In genomic region chr19:6402834-6403608, GRCh38 we compare ENCODE assay signal across 1 cellular context.
TF ChIP-seq lines count a peak whose summit lies in the region.

No MANE protein-coding gene starts in this region.

TF ChIP-seq in IMR-90, 13 proteins besides CTCF, POLR2A, EP300 and RAD21:
- TF ChIP-seq MAFK (IDR thresholded peaks at IDR 0.05; ENCODE audit: low read depth, low read length): no peak
- TF ChIP-seq RFX5 (IDR thresholded peaks at IDR 0.05; ENCODE audit: low read depth, low read length): peak; percentile 84
- TF ChIP-seq MXI1 (IDR thresholded peaks at IDR 0.05; ENCODE audit: borderline replicate concordance, low read depth, low read length): no peak
- TF ChIP-seq SMC3 (IDR thresholded peaks at IDR 0.05; ENCODE audit: low read depth, low read length): no peak
